Comparison of ENCODE assay signal across 20 cellular contexts in the genomic region with DNA sequence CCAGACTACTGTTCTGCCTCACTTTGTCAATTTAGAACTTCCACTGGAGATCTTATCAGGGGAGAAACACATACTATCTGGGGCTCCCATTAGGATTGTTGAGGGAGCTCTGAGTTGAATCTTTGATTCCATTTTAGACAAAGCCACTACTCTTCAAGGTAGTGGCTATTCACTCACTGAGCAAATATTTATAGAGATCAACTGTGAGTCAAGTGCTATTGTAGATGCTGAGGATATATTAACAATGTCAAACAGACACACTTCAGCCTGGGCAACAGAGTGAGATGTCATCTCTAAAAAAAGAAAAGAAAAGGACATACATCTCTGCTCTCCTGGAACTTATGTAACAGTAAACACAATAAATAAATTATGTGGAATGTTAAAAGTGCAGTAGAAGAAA.
"Had no signal": no experiment of that assay in that cellular context is flagged by ENCODE, and none has a peak within 500 bp of the region (broad histone marks: within the 10 kb centered on the region; RNA-seq: fewer than 3 reads in every experiment).

No MANE protein-coding gene starts in this region.

- H3K27me3 Mint-ChIP-seq: activated CD4-positive, alpha-beta memory T cell treated with anti-CD3 and anti-CD28 coated beads for 36 hours; activated T-cell treated with anti-CD3 and anti-CD28 coated beads, Interleukin-2, amount 50 U/mL, for 24 hours had no signal

- H3K4me3 ChIP-seq: esophagus muscularis mucosa, gastroesophageal sphincter, heart left ventricle, left ventricle myocardium inferior had no signal

- FAIRE-seq: endothelial cell of umbilical vein had no signal

- ATAC-seq: gastroesophageal sphincter, heart left ventricle, WTC11 had no signal

- DNase-seq: activated CD4-positive, alpha-beta memory T cell treated with anti-CD3 and anti-CD28 coated beads for 36 hours; activated CD4-positive, alpha-beta T cell treated with anti-CD3 and anti-CD28 coated beads for 4 hours; activated naive CD4-positive, alpha-beta T cell treated with Interleukin-2 at 50 U/mL for 16 hours; activated naive CD8-positive, alpha-beta T cell treated with anti-CD3 and anti-CD28 coated beads, Interleukin-2, amount 10 ng/mL, durations not matched to agents 7 days and 5 days; activated T-cell treated with anti-CD3 and anti-CD28 coated beads, Interleukin-2, amount 50 U/mL, for 24 hours; amygdala; dermis blood vessel endothelial cell; effector memory CD4-positive, alpha-beta T cell; heart left ventricle; left ventricle myocardium inferior; mammary epithelial cell; midbrain; nephron progenitor cell; nucleus accumbens; stimulated activated naive CD4-positive, alpha-beta T cell had no signal

- H3K27me3 ChIP-seq: esophagus muscularis mucosa, gastroesophageal sphincter, heart left ventricle had no signal

- H3K36me3 Mint-ChIP-seq: WTC11 had no signal

- H3K4me3 Mint-ChIP-seq: activated CD4-positive, alpha-beta memory T cell treated with anti-CD3 and anti-CD28 coated beads for 36 hours; activated naive CD8-positive, alpha-beta T cell treated with anti-CD3 and anti-CD28 coated beads, Interleukin-2, amount 10 ng/mL, durations not matched to agents 7 days and 5 days; activated T-cell treated with anti-CD3 and anti-CD28 coated beads, Interleukin-2, amount 50 U/mL, for 24 hours; nephron progenitor cell; WTC11 had no signal

- H3K27ac Mint-ChIP-seq: activated CD4-positive, alpha-beta memory T cell treated with anti-CD3 and anti-CD28 coated beads for 36 hours; activated naive CD8-positive, alpha-beta T cell treated with anti-CD3 and anti-CD28 coated beads, Interleukin-2, amount 10 ng/mL, durations not matched to agents 7 days and 5 days; activated T-cell treated with anti-CD3 and anti-CD28 coated beads, Interleukin-2, amount 50 U/mL, for 24 hours; activated T-helper 2 cell treated with anti-CD3 and anti-CD28 coated beads, Interferon-gamma antibody, Interleukin-2, Interleukin-4, amounts not matched to agents 10 μg/mL and 5 μg/mL and 100 μg/mL, durations not matched to agents 14 hours and 24 hours and 36 hours; nephron progenitor cell; WTC11 had no signal

- H3K36me3 ChIP-seq: esophagus muscularis mucosa, gastroesophageal sphincter, heart left ventricle, left ventricle myocardium inferior had no signal

- H3K4me1 Mint-ChIP-seq: nephron progenitor cell, WTC11 had no signal

- H3K27ac ChIP-seq: esophagus muscularis mucosa, gastroesophageal sphincter, heart left ventricle, left ventricle myocardium inferior had no signal

- H3K4me1 ChIP-seq: esophagus muscularis mucosa, gastroesophageal sphincter, heart left ventricle, left ventricle myocardium inferior had no signal
